In genomic region chr11:125297346-125297910, GRCh38 we compare ENCODE assay signal across 22 cellular contexts.
DNase-seq lines count a peak whose midpoint lies in the region; ATAC-seq, FAIRE-seq and TF ChIP-seq lines count a peak whose summit lies in the region.
"Had no signal": no experiment of that assay in that cellular context is flagged by ENCODE, and none has a peak within 500 bp of the region (broad histone marks: within the 10 kb centered on the region; RNA-seq: fewer than 3 reads in every experiment).

No MANE protein-coding gene starts in this region.

- no peak overlapping the region for H3K27ac Mint-ChIP-seq in astrocyte (ENCODE audit: unreplicated experiment)
- H3K27ac Mint-ChIP-seq: B cell; CD14-positive monocyte; CD4-positive, alpha-beta T cell; CD8-positive, alpha-beta memory T cell; GM23338; H9 had no signal

- no peak for ATAC-seq in aorta (ENCODE audit: low FRiP score)
- ATAC-seq: GM12878, GM23338, HCT116 had no signal

- no peak for TF ChIP-seq CTCF in astrocyte (IDR thresholded peaks at IDR 0.05; ENCODE audit: insufficient read depth, low read depth, low read length)

- no peaks in the 10 kb centered on the region for H3K9me3 ChIP-seq in astrocyte (ENCODE audit: insufficient read depth, low read depth, low read length)
- no peaks in the 10 kb centered on the region for H3K9me3 ChIP-seq in aorta (ENCODE audit: control insufficient read depth, low read length)
- H3K9me3 ChIP-seq: BLaER1 treated with 17β-estradiol and CSF1 and Interleukin-3, amounts not matched to agents 10 nM and 100 nM had no signal

- H3K79me2 ChIP-seq in astrocyte (ENCODE audit: insufficient read depth, low read length) = no peaks in the 10 kb centered on the region

- H3K27me3 ChIP-seq in astrocyte (ENCODE audit: insufficient read depth, low read length) = peaks cover 2% of the 10 kb centered on the region
- H3K27me3 ChIP-seq in aorta (ENCODE audit: control insufficient read depth in 1 of 2, insufficient read depth in 2 of 2, low read length in 1 of 2) = no peaks in the 10 kb centered on the region
- H3K27me3 ChIP-seq: BLaER1 treated with 17β-estradiol and CSF1 and Interleukin-3, amounts not matched to agents 10 nM and 100 nM had no signal

- H3K4me3 ChIP-seq in astrocyte (ENCODE audit: insufficient read depth, low read depth, low read length) (no peak overlapping the region), aorta (ENCODE audit: low read length in 2 of 2) (no peak overlapping the region)
- H3K4me3 ChIP-seq: BLaER1 treated with 17β-estradiol and CSF1 and Interleukin-3, amounts not matched to agents 10 nM and 100 nM; GM12878; GM23338 had no signal

- no peak overlapping the region for H2AFZ ChIP-seq in astrocyte (ENCODE audit: low read depth, low read length)
- H2AFZ ChIP-seq: GM23338 had no signal

- H3K9ac ChIP-seq in astrocyte (ENCODE audit: low read length) = no peak overlapping the region
- H3K9ac ChIP-seq: BLaER1 treated with 17β-estradiol and CSF1 and Interleukin-3, amounts not matched to agents 10 nM and 100 nM had no signal

- DNase-seq in astrocyte (ENCODE audit: low read depth) (no peak), dermis blood vessel endothelial cell (peak; percentile 70), glomerular endothelial cell (ENCODE audit: extremely low read depth, low read depth, low spot score) (peak; percentile 56), aorta (no peak), NCI-H187 (lab: John Stamatoyannopoulos, UW) (no peak), medulla oblongata (ENCODE audit: extremely low spot score) (no peak), hepatic stellate cell (ENCODE audit: low spot score) (no peak)
- DNase-seq: CD4-positive, alpha-beta T cell; CD8-positive, alpha-beta memory T cell; DMS 273 treated with DMSO at 0.1 percent for 48 hours; DMS79; EL; GDM1; H9 had no signal

- H3K36me3 ChIP-seq in astrocyte (ENCODE audit: insufficient read depth, low read length) (no peaks in the 10 kb centered on the region), aorta (ENCODE audit: control insufficient read depth in 1 of 2, insufficient read depth in 2 of 2, low read length in 1 of 2) (no peaks in the 10 kb centered on the region)
- H3K36me3 ChIP-seq: BLaER1 treated with 17β-estradiol and CSF1 and Interleukin-3, amounts not matched to agents 10 nM and 100 nM had no signal

- no peaks in the 10 kb centered on the region for H3K9me3 Mint-ChIP-seq in astrocyte (ENCODE audit: unreplicated experiment)
- H3K9me3 Mint-ChIP-seq: CD4-positive, alpha-beta T cell; CD8-positive, alpha-beta memory T cell; GM23338; H9 had no signal

- peaks cover 63% of the 10 kb centered on the region for H3K4me1 Mint-ChIP-seq in astrocyte (ENCODE audit: low read depth, unreplicated experiment)
- H3K4me1 Mint-ChIP-seq: B cell; CD14-positive monocyte; CD8-positive, alpha-beta memory T cell; GM23338 had no signal

- H4K20me1 ChIP-seq in astrocyte (ENCODE audit: insufficient read depth, low read length) = peaks cover 2% of the 10 kb centered on the region
- H4K20me1 ChIP-seq: BLaER1 treated with 17β-estradiol and CSF1 and Interleukin-3, amounts not matched to agents 10 nM and 100 nM had no signal

- peaks cover 28% of the 10 kb centered on the region for H3K36me3 Mint-ChIP-seq in astrocyte (ENCODE audit: low read depth, unreplicated experiment)
- H3K36me3 Mint-ChIP-seq: CD14-positive monocyte; CD8-positive, alpha-beta memory T cell had no signal

- H3K4me1 ChIP-seq in astrocyte (ENCODE audit: insufficient read depth, low read length) = peaks cover 14% of the 10 kb centered on the region
- no peaks in the 10 kb centered on the region for H3K4me1 ChIP-seq in aorta (ENCODE audit: control insufficient read depth in 1 of 2, insufficient read depth in 2 of 2, low read length in 2 of 2)

- FAIRE-seq in astrocyte (lab: Jason Lieb, UNC) = no peak
- FAIRE-seq: D721Med, GM12878, GM19239 had no signal

- no peak overlapping the region for H3K27ac ChIP-seq in astrocyte (ENCODE audit: low read depth, low read length)
- H3K27ac ChIP-seq in aorta (ENCODE audit: low read depth in 1 of 2, low read length in 2 of 2) = no peak overlapping the region
- H3K27ac ChIP-seq: BLaER1 treated with 17β-estradiol and CSF1 and Interleukin-3, amounts not matched to agents 10 nM and 100 nM had no signal

- peak overlapping the region; percentile 12 for H3K4me3 Mint-ChIP-seq in astrocyte (ENCODE audit: unreplicated experiment)
- H3K4me3 Mint-ChIP-seq: B cell; CD14-positive monocyte; CD4-positive, alpha-beta T cell; CD8-positive, alpha-beta memory T cell; GM23338; H9 had no signal

- H3K4me2 ChIP-seq in astrocyte (ENCODE audit: low read length) = no peak overlapping the region
- H3K4me2 ChIP-seq: BLaER1 treated with 17β-estradiol and CSF1 and Interleukin-3, amounts not matched to agents 10 nM and 100 nM; GM23338 had no signal

- intact Hi-C loops in aorta (cut with DNase I) = no loop called here

- H3K27me3 Mint-ChIP-seq in astrocyte (ENCODE audit: low read depth, unreplicated experiment) = no peaks in the 10 kb centered on the region

- WGBS in aorta, 2 donors = 92 to 93% methylated on average over 7 of the region's 7 CpGs

Comparison
In these comparisons a context has a peak if more than half of its experiments do, and no peak if none do; other contexts are left out.
1. DNase-seq: peak in dermis blood vessel endothelial cell (single experiment) and glomerular endothelial cell (single experiment); none in astrocyte (single experiment), aorta (0 of 2), NCI-H187 (0 of 2), medulla oblongata (single experiment) and hepatic stellate cell (single experiment).